ENCODE assay signal across 35 cellular contexts in genomic region chr5:1206521-1207412, GRCh38. TPM values are rescaled to one million over a fixed set of nuclear protein-coding genes. Genes with fewer than 3 reads are reported as not detected.
"Had no signal": no experiment of that assay in that cellular context is flagged by ENCODE, and none has a peak within 500 bp of the region (broad histone marks: within the 10 kb centered on the region; RNA-seq: fewer than 3 reads in every experiment).

No MANE protein-coding gene starts in this region.

- H3K4me3 ChIP-seq: ascending aorta, body of pancreas had no signal

- FAIRE-seq: bronchial epithelial cell, TTC549 had no signal

- ATAC-seq: activated naive CD4-positive, alpha-beta T cell treated with anti-CD3 and anti-CD28 coated beads, Interleukin-2, amount 50 U/mL, for 72 hours; activated naive CD8-positive, alpha-beta T cell treated with anti-CD3 and anti-CD28 coated beads, Interleukin-2, amount 50 U/mL, for 24 hours; activated T-cell treated with anti-CD3 and anti-CD28 coated beads, Interleukin-2, amount 50 U/mL, for 4 hours; body of pancreas; Panc1 had no signal

- H3K27me3 ChIP-seq: ascending aorta, body of pancreas had no signal

- H3K36me3 ChIP-seq: ascending aorta had no signal

- H3K9me3 ChIP-seq: ascending aorta, body of pancreas had no signal

- DNase-seq: activated B cell treated with CpG ODN at 0.5 μM for 24 hours; activated CD4-positive, alpha-beta T cell treated with anti-CD3 and anti-CD28 coated beads for 1 hour; activated CD4-positive, alpha-beta T cell treated with anti-CD3 and anti-CD28 coated beads, Interleukin-2, amount 10 ng/mL, durations not matched to agents 24 days and 14 days; activated CD4-positive, alpha-beta T cell treated with anti-CD3 and anti-CD28 coated beads, Interleukin-2, amount 50 U/mL, for 48 hours; activated CD8-positive, alpha-beta memory T cell treated with anti-CD3 and anti-CD28 coated beads for 24 hours; activated effector memory CD4-positive, alpha-beta T cell treated with anti-CD3 and anti-CD28 coated beads, Interleukin-2, amount 50 U/mL, for 16 hours; activated naive CD4-positive, alpha-beta T cell treated with Interleukin-2 at 50 U/mL for 16 hours; activated naive CD8-positive, alpha-beta T cell treated with anti-CD3 and anti-CD28 coated beads, Interleukin-2, amount 50 U/mL, for 24 hours; activated T-cell treated with anti-CD3 and anti-CD28 coated beads, Interleukin-2, amount 50 U/mL, for 4 hours; amniotic stem cell; body of pancreas; central memory CD4-positive, alpha-beta T cell; NCI-H1092; NCI-H1417; NCI-H1694; NCI-H2029; NCI-H2107; NCI-H2171 treated with DMSO at 0.1 percent for 48 hours; NCI-H226; NCI-H526; NCI-H82; NK-92 treated with Interleukin-12 subunit alpha and Interleukin-12 subunit beta, amount 100 ng/mL, for 24 hours; OCI-M1; RPMI8226; SHP77 treated with DMSO at 0.1 percent for 48 hours; T-helper 2 cell; T1000 had no signal

- H3K4me1 ChIP-seq: ascending aorta had no signal

- H3K9ac ChIP-seq: KMS-11 had no signal

- H3K27ac ChIP-seq: ascending aorta, body of pancreas, KMS-11 had no signal

- H3K4me2 ChIP-seq: KMS-11 had no signal

RNA-seq across cellular contexts. Expression of gene SLC6A19, which starts 5.4 kb away (rescaled TPM):
- total RNA-seq: activated B cell treated with CpG ODN at 0.5 μM for 24 hours; activated CD4-positive, alpha-beta T cell treated with anti-CD3 and anti-CD28 coated beads, Interleukin-2, amount 10 ng/mL, durations not matched to agents 24 days and 14 days; activated naive CD4-positive, alpha-beta T cell treated with anti-CD3 and anti-CD28 coated beads, Interleukin-2, amount 50 U/mL, for 72 hours; ascending aorta; bronchial epithelial cell; MCF 10A; NCI-H460 had no signal

RNA-seq across cellular contexts. Expression of gene SLC6A18, which starts 18.4 kb away (rescaled TPM):
- total RNA-seq: activated B cell treated with CpG ODN at 0.5 μM for 24 hours; activated CD4-positive, alpha-beta T cell treated with anti-CD3 and anti-CD28 coated beads, Interleukin-2, amount 10 ng/mL, durations not matched to agents 24 days and 14 days; activated naive CD4-positive, alpha-beta T cell treated with anti-CD3 and anti-CD28 coated beads, Interleukin-2, amount 50 U/mL, for 72 hours; activated T-cell treated with anti-CD3 and anti-CD28 coated beads, Interleukin-2, amount 50 U/mL, for 4 hours; ascending aorta; body of pancreas; bronchial epithelial cell; MCF 10A; NCI-H460 had no signal
